In the genomic region with DNA sequence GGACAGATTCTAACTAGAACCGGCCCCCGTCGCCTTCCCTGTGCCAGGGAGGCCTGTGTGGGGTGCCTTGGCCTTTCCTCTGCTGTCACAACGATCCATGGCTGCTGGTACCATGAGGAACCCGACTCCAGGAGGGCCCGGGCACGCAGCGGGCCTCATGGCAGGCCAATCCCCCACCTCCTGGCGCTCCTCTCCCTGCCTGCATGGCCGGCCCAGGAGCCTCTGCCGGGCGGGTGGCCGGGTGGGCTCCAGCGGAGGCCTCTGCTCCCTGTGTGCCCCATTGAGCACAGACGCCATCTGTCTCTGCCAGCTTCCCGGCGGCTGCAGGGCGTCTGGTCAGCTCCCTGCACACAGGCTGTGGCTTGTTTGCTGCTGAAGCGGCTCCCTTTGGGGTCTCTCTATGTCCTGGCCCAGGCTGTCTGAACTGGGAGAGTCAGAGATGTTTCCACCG, we compare ENCODE assay signal across 23 cellular contexts.
A peak's percentile ranks its signal among the peaks of the same experiment; 100 is the strongest.
DNase-seq lines count a peak whose midpoint lies in the region; TF ChIP-seq lines count a peak whose summit lies in the region.
"Had no signal": no experiment of that assay in that cellular context is flagged by ENCODE, and none has a peak within 500 bp of the region (broad histone marks: within the 10 kb centered on the region; RNA-seq: fewer than 3 reads in every experiment).

No MANE protein-coding gene starts in this region.

- peaks cover 8% of the 10 kb centered on the region for H3K27me3 Mint-ChIP-seq in chondrocyte (ENCODE audit: low read depth)
- H3K27me3 Mint-ChIP-seq: activated naive CD4-positive, alpha-beta T cell treated with anti-CD3 and anti-CD28 coated beads, Interleukin-2, amount 50 U/mL, for 24 hours had no signal

- DNase-seq in NCI-H2171 treated with DMSO at 0.1 percent for 48 hours (lab: John Stamatoyannopoulos, UW) (peak; percentile 25), NCI-H2171 (lab: John Stamatoyannopoulos, UW) (no peak), BE2C (peak; percentile 39), chondrocyte (ENCODE audit: low spot score) (peak; percentile 73), ovary (peak in 3 of 5 donors; percentile 2 to 15 (median 4)), HUDEP-2 (lab: John Stamatoyannopoulos, UW; ENCODE audit: unreplicated experiment in 76 of 76) (no peak)
- DNase-seq in stimulated activated CD4-positive, alpha-beta T cell treated with anti-CD3 and anti-CD28 coated beads, Interleukin-2, amount 100 ng/mL, for 48 hours, result no peak
- DNase-seq in stimulated activated naive CD4-positive, alpha-beta T cell (lab: John Stamatoyannopoulos, UW), result no peak
- DNase-seq: 8988T; activated CD4-positive, alpha-beta T cell treated with anti-CD3 and anti-CD28 coated beads, Interleukin-2, amount 50 U/mL, for 4 hours; AML-193; cerebellar nuclear complex; DMS79 treated with DMSO at 0.1 percent for 48 hours; effector CD8-positive, alpha-beta T cell; gastrocnemius medialis; KBM-7; NCI-H1436 treated with DMSO at 0.1 percent for 48 hours; NCI-H748 treated with DMSO at 0.1 percent for 48 hours; stimulated activated CD4-positive, alpha-beta T cell treated with anti-CD3 and anti-CD28 coated beads, Interleukin-12 subunit alpha, Interleukin-12 subunit beta, amount 100 ng/mL, for 4 hours; T-helper 2 cell had no signal

- no peak for TF ChIP-seq POLR2A in ovary (IDR thresholded peaks at IDR 0.05)

- TF ChIP-seq CTCF in BE2C (IDR thresholded peaks at IDR 0.05; ENCODE audit: low read depth, low read length), result no peak
- TF ChIP-seq CTCF in chondrocyte (IDR thresholded peaks at IDR 0.05), result no peak
- TF ChIP-seq CTCF in ovary (IDR thresholded peaks at IDR 0.05), result no peak

- 66 to 71% (median 70%) methylated on average over 17 to 20 of the region's 20 CpGs for WGBS in ovary, 3 donors

- no peak overlapping the region for H3K27ac ChIP-seq in ovary
- H3K27ac ChIP-seq: gastrocnemius medialis, upper lobe of left lung, VCaP had no signal

- H3K9me3 Mint-ChIP-seq in chondrocyte (ENCODE audit: low read depth), result no peaks in the 10 kb centered on the region
- H3K9me3 Mint-ChIP-seq: activated naive CD4-positive, alpha-beta T cell treated with anti-CD3 and anti-CD28 coated beads, Interleukin-2, amount 50 U/mL, for 24 hours had no signal

- H3K27me3 ChIP-seq in BE2C (no peaks in the 10 kb centered on the region), ovary (no peaks in the 10 kb centered on the region)
- H3K27me3 ChIP-seq: upper lobe of left lung had no signal

- no peak overlapping the region for H3K4me3 Mint-ChIP-seq in chondrocyte (ENCODE audit: unreplicated experiment)
- H3K4me3 Mint-ChIP-seq: activated naive CD4-positive, alpha-beta T cell treated with anti-CD3 and anti-CD28 coated beads, Interleukin-2, amount 50 U/mL, for 24 hours had no signal

- H3K4me3 ChIP-seq in BE2C (ENCODE audit: low read depth, low read length) (no peak overlapping the region), ovary (no peak overlapping the region)
- H3K4me3 ChIP-seq: gastrocnemius medialis, upper lobe of left lung had no signal

- H3K9me3 ChIP-seq in BE2C (no peaks in the 10 kb centered on the region), ovary (no peaks in the 10 kb centered on the region)
- H3K9me3 ChIP-seq: gastrocnemius medialis, upper lobe of left lung had no signal

- intact Hi-C loops in ovary (cut with DNase I), result loop anchor here in 1 of 4 donors (10.0 kb wide), 1 partner anchor 66 kb away; no protein-coding TSS in a partner anchor

- no peaks in the 10 kb centered on the region for H3K4me1 Mint-ChIP-seq in chondrocyte (ENCODE audit: low read depth)
- H3K4me1 Mint-ChIP-seq: activated naive CD4-positive, alpha-beta T cell treated with anti-CD3 and anti-CD28 coated beads, Interleukin-2, amount 50 U/mL, for 24 hours had no signal

- no peaks in the 10 kb centered on the region for H3K36me3 ChIP-seq in BE2C
- no peaks in the 10 kb centered on the region for H3K36me3 ChIP-seq in ovary
- H3K36me3 ChIP-seq: gastrocnemius medialis, upper lobe of left lung had no signal

- H3K36me3 Mint-ChIP-seq in chondrocyte (ENCODE audit: low read depth), result no peaks in the 10 kb centered on the region
- H3K36me3 Mint-ChIP-seq: activated naive CD4-positive, alpha-beta T cell treated with anti-CD3 and anti-CD28 coated beads, Interleukin-2, amount 50 U/mL, for 24 hours had no signal

- TF ChIP-seq EP300 in ovary (IDR thresholded peaks at IDR 0.05), result no peak

- H3K27ac Mint-ChIP-seq in chondrocyte (ENCODE audit: unreplicated experiment), result no peak overlapping the region
- H3K27ac Mint-ChIP-seq: activated naive CD4-positive, alpha-beta T cell treated with anti-CD3 and anti-CD28 coated beads, Interleukin-2, amount 50 U/mL, for 24 hours had no signal

- H3K4me1 ChIP-seq in BE2C, result peaks cover under 1% of the 10 kb centered on the region
- no peaks in the 10 kb centered on the region for H3K4me1 ChIP-seq in ovary (ENCODE audit: insufficient read depth)
- H3K4me1 ChIP-seq: gastrocnemius medialis had no signal

Comparison
In these comparisons a context has a peak if more than half of its experiments do, and no peak if none do; other contexts are left out.
1. DNase-seq: peak in NCI-H2171 treated with DMSO at 0.1 percent for 48 hours (single experiment), BE2C (single experiment), chondrocyte (single experiment) and ovary (3 of 5); none in NCI-H2171 (single experiment), stimulated activated CD4-positive, alpha-beta T cell treated with anti-CD3 and anti-CD28 coated beads, Interleukin-2, amount 100 ng/mL, for 48 hours (0 of 2), stimulated activated naive CD4-positive, alpha-beta T cell (0 of 6) and HUDEP-2 (0 of 76).